ENCODE assay signal across 3 cellular contexts in the genomic region with DNA sequence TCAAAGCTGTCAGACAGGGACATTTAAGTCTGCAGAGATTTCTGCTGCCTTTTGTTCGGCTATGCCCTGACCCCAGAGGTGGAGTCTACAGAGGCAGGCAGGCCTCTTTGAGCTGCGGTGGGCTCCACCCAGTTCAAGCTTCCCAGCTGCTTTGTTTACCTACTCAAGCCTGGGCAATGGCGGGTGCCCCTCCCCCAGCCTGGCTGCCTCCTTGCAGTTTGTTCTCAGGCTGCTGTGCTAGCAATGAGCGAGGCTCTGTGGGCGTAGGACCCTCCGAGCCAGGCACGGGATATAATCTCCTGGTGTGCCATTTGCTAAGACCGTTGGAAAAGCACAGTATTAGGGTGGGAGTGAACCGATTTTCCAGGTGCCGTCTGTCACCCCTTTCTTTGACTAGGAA. TPM values are rescaled to one million over a fixed set of nuclear protein-coding genes. Genes with fewer than 3 reads are reported as not detected.
DNase-seq lines count a peak whose midpoint lies in the region; ATAC-seq, FAIRE-seq and TF ChIP-seq lines count a peak whose summit lies in the region.
"Not testable (repeated sequence)": the region's sequence is repeated elsewhere in the genome, so short reads cannot be mapped to it uniquely, and the experiment has no call there.

No MANE protein-coding gene starts in this region.

- not testable (repeated sequence) for TF ChIP-seq CTCF in HepG2 (CRISPR knock-in tag; IDR thresholded peaks at IDR 0.05); osteocyte (IDR thresholded peaks at IDR 0.05)

- not testable (repeated sequence) for FAIRE-seq in HepG2 (lab: Jason Lieb, UNC)

- in situ Hi-C loops in HepG2 (cut with HindIII; ENCODE audit: extremely low pct_ligation_motif_present, low pct_unique_long_range_greater_than_20kb) = not testable (repeated sequence)

- H3K27ac Mint-ChIP-seq in osteocyte (ENCODE audit: unreplicated experiment) = not testable (repeated sequence)

- DNase-seq in HepG2 (ENCODE audit: low spot score) = not testable (repeated sequence)
- DNase-seq in mucosa of gallbladder (ENCODE audit: low spot score) = peak; percentile 4
- peak; percentile 68 for DNase-seq in osteocyte (ENCODE audit: extremely low spot score, unreplicated experiment)

- peaks cover 18% of the 10 kb centered on the region for H3K9me3 Mint-ChIP-seq in osteocyte (ENCODE audit: unreplicated experiment)

- peaks cover 15% of the 10 kb centered on the region for H3K4me1 ChIP-seq in HepG2 (ENCODE audit: insufficient read depth, low read length)

- H3K27me3 Mint-ChIP-seq in osteocyte (ENCODE audit: unreplicated experiment) = not testable (repeated sequence)

- WGBS in HepG2 (ENCODE audit: low lambda C conversion rate) = 93% methylated on average over 7 of the region's 10 CpGs

- not testable (repeated sequence) for H3K4me3 ChIP-seq in HepG2 (replicated peaks in 1 of 3; ENCODE audit: insufficient read depth in 1 of 3, low read depth in 2 of 3, low read length in 3 of 3)

- TF ChIP-seq POLR2A in HepG2 (IDR thresholded peaks at IDR 0.05; ENCODE audit: insufficient read depth in 1 of 2, low read depth in 2 of 2, low read length in 2 of 2) = not testable (repeated sequence)

- intact Hi-C loops in HepG2 (cut with micrococcal nuclease; ENCODE audit: unreplicated experiment) = not testable (repeated sequence)

- H3K9ac ChIP-seq in HepG2 (ENCODE audit: insufficient read depth, low read depth, low read length) = not testable (repeated sequence)

- not testable (repeated sequence) for H2AFZ ChIP-seq in HepG2 (ENCODE audit: low read length)

- not testable (repeated sequence) for H3K4me1 Mint-ChIP-seq in osteocyte (ENCODE audit: unreplicated experiment)

- not testable (repeated sequence) for BruUV-seq in HepG2 (replicated peaks; lab: Mats Ljungman, UMichigan)

- not testable (repeated sequence) for H3K4me2 ChIP-seq in HepG2 (ENCODE audit: low read depth, low read length)

- not testable (repeated sequence) for H3K36me3 Mint-ChIP-seq in osteocyte (ENCODE audit: unreplicated experiment)

- not testable (repeated sequence) for H3K27ac ChIP-seq in HepG2 (ENCODE audit: extremely low read length, insufficient read depth, low read length)

- TF ChIP-seq RAD21 in HepG2 (CRISPR knock-in tag; IDR thresholded peaks at IDR 0.05) = not testable (repeated sequence)

- TF ChIP-seq EP300 in HepG2 (IDR thresholded peaks at IDR 0.05; ENCODE audit: low read depth in 2 of 2, low read length in 2 of 2); HepG2 (CRISPR knock-in tag; IDR thresholded peaks at IDR 0.05; ENCODE audit: borderline replicate concordance): not testable (repeated sequence)

- H4K20me1 ChIP-seq in HepG2 (ENCODE audit: insufficient read depth, low read length) = not testable (repeated sequence)

- not testable (repeated sequence) for H3K9me3 ChIP-seq in HepG2 (ENCODE audit: low read length)

- ATAC-seq in HepG2 = not testable (repeated sequence)

- H3K27me3 ChIP-seq in HepG2 (ENCODE audit: control insufficient read depth in 1 of 2, insufficient read depth in 2 of 2, low read length in 2 of 2) = not testable (repeated sequence)

- not testable (repeated sequence) for H3K36me3 ChIP-seq in HepG2 (replicated peaks in 1 of 2; ENCODE audit: control insufficient read depth in 1 of 2, insufficient read depth in 2 of 2, low read length in 2 of 2)

- H3K79me2 ChIP-seq in HepG2 (ENCODE audit: insufficient read depth, low read length) = not testable (repeated sequence)

- not testable (repeated sequence) for H3K4me3 Mint-ChIP-seq in osteocyte (ENCODE audit: unreplicated experiment)

- POLR2A ChIA-PET in HepG2 (lab: Yijun Ruan, JAX) = not testable (repeated sequence)

- CTCF ChIA-PET in HepG2 (lab: Yijun Ruan, JAX; ENCODE audit: low intra/inter-chr PET ratio, low total read pairs) = not testable (repeated sequence)

TF ChIP-seq in HepG2, 621 proteins besides CTCF, POLR2A, EP300 and RAD21 (continues in another document):
- TF ChIP-seq ZBTB33 (CRISPR knock-in tag; IDR thresholded peaks at IDR 0.05) (peak; percentile 58), ZMYM4 (CRISPR knock-in tag; IDR thresholded peaks at IDR 0.05) (peak; percentile 22; the same call in 1 of the 2 replicates)

RNA-seq across cellular contexts. Expression of gene PLEKHA7, which starts 19.8 kb away (rescaled TPM):
- total RNA-seq in HepG2 (2016; rRNA removed; fragmentation: Illumina TruSeq; extraction: Trizol) (13.1 and 17.5 TPM in 2 replicates), mucosa of gallbladder (60.9 TPM), osteocyte (14.9 and 15.6 TPM in 2 replicates)
- 6.3 and 10.6 TPM in 2 replicates for total RNA-seq in HepG2 (2016; cell fraction: cytosol; rRNA removed; fragmentation: Illumina TruSeq; extraction: Trizol; ENCODE audit: low read depth)
- 11.5 and 15.9 TPM in 2 replicates for total RNA-seq in HepG2 (2016; cell fraction: insoluble cytoplasmic fraction; rRNA removed; fragmentation: Illumina TruSeq; extraction: Trizol)
- total RNA-seq in HepG2 (2016; cell fraction: membrane; rRNA removed; fragmentation: Illumina TruSeq; extraction: Trizol) = 7.6 and 8.4 TPM in 2 replicates
- total RNA-seq in HepG2 (2016; cell fraction: nucleus; rRNA removed; fragmentation: Illumina TruSeq; extraction: Trizol) = 24.7 and 31.2 TPM in 2 replicates
- polyA plus RNA-seq in HepG2 (2011; rRNA removed) = 17.7 and 18.7 TPM in 2 replicates
- 7.6 and 8.0 TPM in 2 replicates for polyA plus RNA-seq in HepG2 (2011; cell fraction: cytosol; rRNA removed)
- polyA plus RNA-seq in HepG2 (2011; cell fraction: nucleus; rRNA removed) = 54.1 and 60.4 TPM in 2 replicates
- polyA plus RNA-seq in HepG2 (2012) = 13.6 and 13.9 TPM in 2 replicates
- polyA plus RNA-seq in HepG2 (2016; cell fraction: cytosol; fragmentation: Illumina TruSeq; extraction: Trizol; ENCODE audit: low read depth) = 1.1 and 1.4 TPM in 2 replicates
- polyA plus RNA-seq in HepG2 (2016; cell fraction: insoluble cytoplasmic fraction; fragmentation: Illumina TruSeq; extraction: Trizol; ENCODE audit: low read depth) = 15.2 and 18.7 TPM in 2 replicates
- 3.2 and 3.9 TPM in 2 replicates for polyA plus RNA-seq in HepG2 (2016; cell fraction: membrane; fragmentation: Illumina TruSeq; extraction: Trizol; ENCODE audit: low read depth)
- 54.7 and 64.0 TPM in 2 replicates for polyA plus RNA-seq in HepG2 (2016; cell fraction: nucleus; fragmentation: Illumina TruSeq; extraction: Trizol; ENCODE audit: insufficient read depth, low read depth)
- polyA minus RNA-seq in HepG2 (2011; rRNA and poly(A)+ RNA removed; ENCODE audit: low replicate concordance) = 7.3 and 14.7 TPM in 2 replicates
- polyA minus RNA-seq in HepG2 (2011; cell fraction: cytosol; rRNA and poly(A)+ RNA removed) = 3.6 and 7.4 TPM in 2 replicates
- polyA minus RNA-seq in HepG2 (2011; cell fraction: nucleus; rRNA and poly(A)+ RNA removed) = 35.8 and 42.5 TPM in 2 replicates

RNA-seq across cellular contexts. Expression of gene RPS13, which starts 43.4 kb away (rescaled TPM):
- 1,542 and 1,735 TPM in 2 replicates for total RNA-seq in HepG2 (2016; rRNA removed; fragmentation: Illumina TruSeq; extraction: Trizol)
- total RNA-seq in HepG2 (2016; cell fraction: cytosol; rRNA removed; fragmentation: Illumina TruSeq; extraction: Trizol; ENCODE audit: low read depth) = 2,792 and 3,249 TPM in 2 replicates
- 1,538 and 1,805 TPM in 2 replicates for total RNA-seq in HepG2 (2016; cell fraction: insoluble cytoplasmic fraction; rRNA removed; fragmentation: Illumina TruSeq; extraction: Trizol)
- total RNA-seq in HepG2 (2016; cell fraction: membrane; rRNA removed; fragmentation: Illumina TruSeq; extraction: Trizol) = 4,280 and 4,305 TPM in 2 replicates
- 609 and 619 TPM in 2 replicates for total RNA-seq in HepG2 (2016; cell fraction: nucleus; rRNA removed; fragmentation: Illumina TruSeq; extraction: Trizol)
- 1,908 and 2,245 TPM in 2 replicates for polyA plus RNA-seq in HepG2 (2011; rRNA removed)
- polyA plus RNA-seq in HepG2 (2011; cell fraction: cytosol; rRNA removed) = 1,617 and 1,923 TPM in 2 replicates
- polyA plus RNA-seq in HepG2 (2011; cell fraction: nucleus; rRNA removed) = 279 and 367 TPM in 2 replicates
- polyA plus RNA-seq in HepG2 (2012) = 1,644 and 2,487 TPM in 2 replicates
- 3,160 and 3,393 TPM in 2 replicates for polyA plus RNA-seq in HepG2 (2016; cell fraction: cytosol; fragmentation: Illumina TruSeq; extraction: Trizol; ENCODE audit: low read depth)
- polyA plus RNA-seq in HepG2 (2016; cell fraction: insoluble cytoplasmic fraction; fragmentation: Illumina TruSeq; extraction: Trizol; ENCODE audit: low read depth) = 1,742 and 1,793 TPM in 2 replicates
- 3,694 and 3,762 TPM in 2 replicates for polyA plus RNA-seq in HepG2 (2016; cell fraction: membrane; fragmentation: Illumina TruSeq; extraction: Trizol; ENCODE audit: low read depth)
- 904 and 939 TPM in 2 replicates for polyA plus RNA-seq in HepG2 (2016; cell fraction: nucleus; fragmentation: Illumina TruSeq; extraction: Trizol; ENCODE audit: insufficient read depth, low read depth)
- 934 and 1,186 TPM in 2 replicates for polyA minus RNA-seq in HepG2 (2011; rRNA and poly(A)+ RNA removed; ENCODE audit: low replicate concordance)
- polyA minus RNA-seq in HepG2 (2011; cell fraction: cytosol; rRNA and poly(A)+ RNA removed) = 263 and 284 TPM in 2 replicates
- 825 and 1,127 TPM in 2 replicates for polyA minus RNA-seq in HepG2 (2011; cell fraction: nucleus; rRNA and poly(A)+ RNA removed)
- 703 TPM for total RNA-seq in mucosa of gallbladder
- 981 and 1,003 TPM in 2 replicates for total RNA-seq in osteocyte
